ENCODE assay signal across 1 cellular context in genomic region chr1:150927629-150928028, GRCh38.
TF ChIP-seq lines count a peak whose summit lies in the region.

No MANE protein-coding gene starts in this region.

TF ChIP-seq in H1, 55 proteins besides CTCF, POLR2A, EP300 and RAD21:
- TF ChIP-seq SIRT6 (IDR thresholded peaks at IDR 0.05; ENCODE audit: low read length) (no peak), RBBP5 (IDR thresholded peaks at IDR 0.05; ENCODE audit: borderline replicate concordance, low read depth, low read length) (no peak), SRF (IDR thresholded peaks at IDR 0.05; ENCODE audit: low read depth, low read length) (no peak), USF2 (IDR thresholded peaks at IDR 0.05; ENCODE audit: low read length) (no peak), HDAC6 (IDR thresholded peaks at IDR 0.05; ENCODE audit: low read depth, low read length) (no peak), HDAC2 (IDR thresholded peaks at IDR 0.05; ENCODE audit: borderline replicate concordance in 1 of 2, low read depth in 2 of 2, low read length in 2 of 2) (no peak), FOSL1 (IDR thresholded peaks at IDR 0.05; ENCODE audit: insufficient read depth, low read depth, low read length) (no peak), YY1 (IDR thresholded peaks at IDR 0.05; ENCODE audit: low read depth, low read length) (no peak), CBX8 (IDR thresholded peaks at IDR 0.05; ENCODE audit: borderline replicate concordance, low read depth, low read length) (no peak), SP2 (IDR thresholded peaks at IDR 0.05; ENCODE audit: low read length) (no peak), CHD2 (IDR thresholded peaks at IDR 0.05; ENCODE audit: low read length) (no peak), SP1 (IDR thresholded peaks at IDR 0.05; ENCODE audit: low read depth, low read length) (no peak), ZNF274 (IDR thresholded peaks at IDR 0.05; ENCODE audit: borderline replicate concordance, extremely low read depth, low read length) (no peak), NRF1 (IDR thresholded peaks at IDR 0.05; ENCODE audit: low read depth, low read length) (no peak)
TF ChIP-seq in H1: peak in this region for 0.
